Comparison of ENCODE assay signal across 10 cellular contexts in the genomic region with DNA sequence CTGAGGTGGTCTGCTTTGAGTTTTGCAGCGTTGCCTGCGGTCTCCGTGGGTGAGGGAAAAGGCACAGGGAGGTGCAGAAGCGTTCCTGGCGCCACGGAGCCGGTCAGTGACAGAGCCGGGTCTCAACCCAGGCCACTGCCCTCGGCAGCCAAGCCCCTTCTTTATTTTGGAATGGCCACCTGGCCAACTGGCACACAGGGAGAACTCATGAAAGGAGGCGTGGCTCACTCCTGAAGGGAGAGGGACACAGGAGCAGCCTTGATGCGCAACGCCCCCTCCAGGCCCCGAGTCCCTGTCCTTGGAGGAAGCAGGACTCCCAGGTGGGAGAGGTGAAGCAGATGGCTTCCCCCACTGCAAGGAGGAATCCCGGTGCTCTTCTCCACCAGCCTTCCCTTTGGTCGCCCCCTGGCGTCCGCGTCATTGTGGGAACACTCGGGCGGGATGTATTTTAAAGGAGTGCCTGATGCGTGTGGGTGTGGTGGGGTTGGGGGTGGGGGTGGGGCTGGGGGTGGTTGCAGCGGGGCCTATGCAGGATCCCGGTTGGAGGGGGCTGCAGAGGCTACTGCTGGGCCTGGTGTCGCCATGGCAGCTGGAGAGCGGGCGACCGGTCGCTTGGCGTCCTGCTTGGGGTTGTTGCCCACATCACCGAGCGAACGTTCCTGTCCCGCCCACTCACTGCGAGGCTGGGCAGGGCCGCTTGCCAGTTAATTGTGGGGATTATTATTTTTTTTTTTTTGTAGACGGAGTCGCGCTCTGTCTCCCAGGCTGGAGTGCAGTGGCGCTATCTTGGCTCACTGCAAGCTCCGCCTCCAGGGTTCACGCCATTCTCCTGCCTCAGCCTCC. TPM values are rescaled to one million over a fixed set of nuclear protein-coding genes. Genes with fewer than 3 reads are reported as not detected.
DNase-seq lines count a peak whose midpoint lies in the region; ATAC-seq and TF ChIP-seq lines count a peak whose summit lies in the region.
"Had no signal": no experiment of that assay in that cellular context is flagged by ENCODE, and none has a peak within 500 bp of the region (broad histone marks: within the 10 kb centered on the region; RNA-seq: fewer than 3 reads in every experiment).

No MANE protein-coding gene starts in this region.

- H3K9me3 ChIP-seq in naive thymus-derived CD4-positive, alpha-beta T cell (ENCODE audit: control insufficient read depth in 2 of 3, low read length in 3 of 3): no peaks in the 10 kb centered on the region
- H3K9me3 ChIP-seq: prostate gland had no signal

- H3K36me3 ChIP-seq in naive thymus-derived CD4-positive, alpha-beta T cell (ENCODE audit: control insufficient read depth in 2 of 3, insufficient read depth in 3 of 3, low read length in 3 of 3): peaks cover 0 to 21% (median 5%) of the 10 kb centered on the region in 3 experiments
- H3K36me3 ChIP-seq: prostate gland had no signal

- ATAC-seq in naive thymus-derived CD4-positive, alpha-beta T cell: no peak

- H3K27ac Mint-ChIP-seq in chondrocyte (ENCODE audit: unreplicated experiment): no peak overlapping the region
- H3K27ac Mint-ChIP-seq in naive thymus-derived CD4-positive, alpha-beta T cell: peak overlapping the region in 6 of 9 donors; percentile 67 to 91 (median 81)

- peaks cover 3% of the 10 kb centered on the region for H3K4me1 Mint-ChIP-seq in chondrocyte (ENCODE audit: low read depth)
- H3K4me1 Mint-ChIP-seq in naive thymus-derived CD4-positive, alpha-beta T cell: peaks cover 24 to 57% (median 49%) of the 10 kb centered on the region in 7 donors

- H3K4me3 ChIP-seq in naive thymus-derived CD4-positive, alpha-beta T cell (ENCODE audit: low read length): no peak overlapping the region
- H3K4me3 ChIP-seq in foreskin fibroblast (ENCODE audit: low read depth in 1 of 2, low read length in 2 of 2): no peak overlapping the region
- H3K4me3 ChIP-seq: prostate gland had no signal

- POLR2A ChIA-PET in naive thymus-derived CD4-positive, alpha-beta T cell (lab: Charles Lee): interaction anchor here (0.6 to 1.7 kb wide), 3 partner anchors 21 to 192 kb away, joined by 3 to 5 read pairs (median 3); a partner anchor contains a TSS

- intact Hi-C loops in naive thymus-derived CD4-positive, alpha-beta T cell (cut with micrococcal nuclease): no loop called here

- no peak overlapping the region for H3K4me3 Mint-ChIP-seq in chondrocyte (ENCODE audit: unreplicated experiment)
- H3K4me3 Mint-ChIP-seq in naive thymus-derived CD4-positive, alpha-beta T cell: peak overlapping the region in 9 of 10 donors; percentile 68 to 94 (median 81)

- peaks cover 0 to 44% of the 10 kb centered on the region in 2 donors for H3K4me1 ChIP-seq in naive thymus-derived CD4-positive, alpha-beta T cell (ENCODE audit: control insufficient read depth in 2 of 2, insufficient read depth in 2 of 2, low read length in 2 of 2)
- H3K4me1 ChIP-seq: prostate gland had no signal

- in situ Hi-C loops in G401 (cut with HindIII; ENCODE audit: low sequenced_read_pairs): no loop called here

- no peaks in the 10 kb centered on the region for H3K9me3 Mint-ChIP-seq in chondrocyte (ENCODE audit: low read depth)
- H3K9me3 Mint-ChIP-seq in naive thymus-derived CD4-positive, alpha-beta T cell: no peaks in the 10 kb centered on the region

- CTCF ChIA-PET in naive thymus-derived CD4-positive, alpha-beta T cell (lab: Charles Lee): interaction anchor here (0.6 to 1.2 kb wide), 2 partner anchors 30 to 57 kb away, joined by 4 to 5 read pairs; no protein-coding TSS in a partner anchor

- no peak overlapping the region for H3K27ac ChIP-seq in naive thymus-derived CD4-positive, alpha-beta T cell (ENCODE audit: low read depth, low read length)
- H3K27ac ChIP-seq: prostate gland had no signal

- H3K27me3 Mint-ChIP-seq in chondrocyte (ENCODE audit: low read depth): no peaks in the 10 kb centered on the region
- H3K27me3 Mint-ChIP-seq in naive thymus-derived CD4-positive, alpha-beta T cell: no peaks in the 10 kb centered on the region

- no peaks in the 10 kb centered on the region for H3K27me3 ChIP-seq in naive thymus-derived CD4-positive, alpha-beta T cell (ENCODE audit: control insufficient read depth in 2 of 2, insufficient read depth in 2 of 2, low read length in 2 of 2)
- H3K27me3 ChIP-seq: dorsolateral prefrontal cortex had no signal

- H3K36me3 Mint-ChIP-seq in chondrocyte (ENCODE audit: low read depth): peaks cover 4% of the 10 kb centered on the region
- H3K36me3 Mint-ChIP-seq in naive thymus-derived CD4-positive, alpha-beta T cell: peaks cover 0 to 17% (median 4%) of the 10 kb centered on the region in 5 donors

- peak; percentile 83 for DNase-seq in G401 (ENCODE audit: low spot score)
- DNase-seq in NCI-H510A (lab: John Stamatoyannopoulos, UW): peak; percentile 76
- peak; percentile 84 for DNase-seq in chondrocyte (ENCODE audit: low spot score)
- no peak for DNase-seq in naive thymus-derived CD4-positive, alpha-beta T cell
- no peak for DNase-seq in GM10266 (ENCODE audit: extremely low spot score)
- no peak for DNase-seq in middle frontal gyrus (ENCODE audit: extremely low spot score, low spot score)
- no peak for DNase-seq in foreskin fibroblast
- DNase-seq: NCI-H2107 had no signal

- TF ChIP-seq CTCF in chondrocyte (IDR thresholded peaks at IDR 0.05) (peak; percentile 31), GM10266 (IDR thresholded peaks at IDR 0.05; ENCODE audit: control insufficient read depth, insufficient read depth, low read depth, missing control alignments) (no peak), foreskin fibroblast (IDR thresholded peaks at IDR 0.05; ENCODE audit: low read depth, low read length) (no peak)

RNA-seq across cellular contexts. Expression of a gene that starts 32.6 kb away (rescaled TPM):
- total RNA-seq in G401 (2014; rRNA removed; shearing (Covaris generic)): 20.8 and 27.6 TPM in 2 replicates
- total RNA-seq in chondrocyte: 26.4 to 30.4 TPM (median 28.7 TPM) in 3 replicates
- 100 to 1,000 TPM in 3 of 5 experiments, 10 to 100 TPM in 1, 1 to 10 TPM in 1; 7.7 to 139 (median 110) TPM for total RNA-seq in naive thymus-derived CD4-positive, alpha-beta T cell
- 100 to 1,000 TPM in 1 of 2 donors, 10 to 100 TPM in 1; 59.7 to 113 TPM for polyA plus RNA-seq in naive thymus-derived CD4-positive, alpha-beta T cell

Comparison
In these comparisons a context has a peak if more than half of its experiments do, and no peak if none do; other contexts are left out.
1. DNase-seq: peak in G401 (single experiment), NCI-H510A (single experiment) and chondrocyte (single experiment); none in naive thymus-derived CD4-positive, alpha-beta T cell (0 of 9), GM10266 (single experiment), middle frontal gyrus (single experiment) and foreskin fibroblast (0 of 2).